In the genomic region with DNA sequence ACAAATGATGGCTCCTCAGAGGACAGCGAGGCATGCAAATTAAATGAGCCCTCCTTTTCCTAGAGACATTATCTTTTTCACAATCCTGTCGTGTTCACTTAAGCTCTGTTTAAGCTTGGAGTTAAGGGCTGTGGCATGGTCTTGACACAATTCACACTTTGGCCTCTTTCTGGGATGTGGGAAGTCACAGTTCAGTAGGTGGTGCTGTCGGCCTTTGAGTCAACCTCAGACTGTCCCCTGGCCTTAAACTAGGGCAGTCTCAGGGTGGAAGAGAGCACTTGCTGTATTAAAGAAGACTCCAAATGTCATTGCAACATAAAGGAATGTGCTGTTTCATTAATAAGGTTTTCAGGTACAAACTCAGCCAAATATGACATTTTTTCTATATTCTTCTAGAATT, we compare ENCODE assay signal across 8 cellular contexts.
DNase-seq lines count a peak whose midpoint lies in the region; ATAC-seq and TF ChIP-seq lines count a peak whose summit lies in the region.

No MANE protein-coding gene starts in this region.

- ATAC-seq in GM19351 (IDR thresholded peaks at IDR 0.05; ENCODE audit: unreplicated experiment), result peak; percentile 51
- peak; percentile 51 for ATAC-seq in HG03442 (IDR thresholded peaks at IDR 0.05; ENCODE audit: unreplicated experiment)
- no peak for ATAC-seq in gastrocnemius medialis

- DNase-seq in GM10266 (ENCODE audit: extremely low spot score) (peak; percentile 11), UCSD-AML1 (lab: John Stamatoyannopoulos, UW; ENCODE audit: unreplicated experiment) (peak; percentile 62), kidney epithelial cell (ENCODE audit: low read depth) (no peak), occipital lobe (lab: John Stamatoyannopoulos, UW) (no peak), brain microvascular endothelial cell (no peak), gastrocnemius medialis (no peak)

- TF ChIP-seq POLR2A in gastrocnemius medialis (IDR thresholded peaks at IDR 0.05), result no peak

- H3K27ac ChIP-seq in brain microvascular endothelial cell, result no peak overlapping the region
- H3K27ac ChIP-seq in gastrocnemius medialis, result no peak overlapping the region

- TF ChIP-seq CTCF in GM10266 (IDR thresholded peaks at IDR 0.05; ENCODE audit: control insufficient read depth, insufficient read depth, low read depth, missing control alignments), result peak; percentile 50
- TF ChIP-seq CTCF in kidney epithelial cell (IDR thresholded peaks at IDR 0.05; ENCODE audit: insufficient read depth, low read length, poor library complexity, severe bottlenecking), result peak; percentile 26
- no peak for TF ChIP-seq CTCF in brain microvascular endothelial cell (IDR thresholded peaks at IDR 0.05; ENCODE audit: low read depth, low read length, missing control alignments)
- TF ChIP-seq CTCF in gastrocnemius medialis (IDR thresholded peaks at IDR 0.05 in 4 of 5, conservative IDR thresholded peaks at IDR 0.05 in 1 of 5), result no peak

- H3K27me3 ChIP-seq in kidney epithelial cell (ENCODE audit: control insufficient read depth, insufficient read depth, low read length) (no peaks in the 10 kb centered on the region), brain microvascular endothelial cell (replicated peaks) (no peaks in the 10 kb centered on the region), gastrocnemius medialis (no peaks in the 10 kb centered on the region)

- no peaks in the 10 kb centered on the region for H3K9me3 ChIP-seq in gastrocnemius medialis

- in situ Hi-C loops in brain microvascular endothelial cell (cut with HindIII; ENCODE audit: low pct_ligation_motif_present, low sequenced_read_pairs), result no loop called here
- in situ Hi-C loops in gastrocnemius medialis (cut with MboI; ENCODE audit: low sequenced_read_pairs in 4 of 4), result no loop called here

- H3K4me3 ChIP-seq in kidney epithelial cell (ENCODE audit: low read depth, low read length) (no peak overlapping the region), brain microvascular endothelial cell (ENCODE audit: low read depth, low read length) (no peak overlapping the region), gastrocnemius medialis (no peak overlapping the region)

- no peaks in the 10 kb centered on the region for H3K4me1 ChIP-seq in gastrocnemius medialis

- H3K36me3 ChIP-seq in kidney epithelial cell (ENCODE audit: control insufficient read depth, insufficient read depth, low read length), result no peaks in the 10 kb centered on the region
- H3K36me3 ChIP-seq in brain microvascular endothelial cell (replicated peaks), result no peaks in the 10 kb centered on the region
- H3K36me3 ChIP-seq in gastrocnemius medialis, result no peaks in the 10 kb centered on the region

- intact Hi-C loops in gastrocnemius medialis (cut with DNase I; ENCODE audit: low total_unique reads), result no loop called here

Comparison
In these comparisons a context has a peak if more than half of its experiments do, and no peak if none do; other contexts are left out.
1. DNase-seq: peak in GM10266 (single experiment) and UCSD-AML1 (single experiment); none in kidney epithelial cell (single experiment), occipital lobe (single experiment), brain microvascular endothelial cell (single experiment) and gastrocnemius medialis (0 of 2).
2. CTCF ChIP-seq: peak in GM10266 (single experiment) and kidney epithelial cell (single experiment); none in brain microvascular endothelial cell (single experiment) and gastrocnemius medialis (0 of 5).
3. ATAC-seq: peak in GM19351 (single experiment) and HG03442 (single experiment); none in gastrocnemius medialis (0 of 2).